ENCODE assay signal across 7 cellular contexts in genomic region chr13:51223284-51224270, GRCh38. TPM values are rescaled to one million over a fixed set of nuclear protein-coding genes. Genes with fewer than 3 reads are reported as not detected.
A peak's percentile ranks its signal among the peaks of the same experiment; 100 is the strongest.
DNase-seq lines count a peak whose midpoint lies in the region; ATAC-seq and TF ChIP-seq lines count a peak whose summit lies in the region.

No MANE protein-coding gene starts in this region.

- peaks cover 52% of the 10 kb centered on the region for H3K4me1 ChIP-seq in HUES6 (ENCODE audit: control insufficient read depth, insufficient read depth, low read length)
- peaks cover 36% of the 10 kb centered on the region for H3K4me1 ChIP-seq in iPS-20b (ENCODE audit: insufficient read depth, low read length)
- H3K4me1 ChIP-seq in foreskin keratinocyte = no peaks in the 10 kb centered on the region

- peaks cover 28% of the 10 kb centered on the region for H3K27me3 ChIP-seq in HUES6 (ENCODE audit: control insufficient read depth, insufficient read depth, low read length)
- peaks cover 16% of the 10 kb centered on the region for H3K27me3 ChIP-seq in iPS-20b (ENCODE audit: insufficient read depth, low read length)
- peaks cover 91% of the 10 kb centered on the region for H3K27me3 ChIP-seq in foreskin keratinocyte

- no peak overlapping the region for H3K27ac Mint-ChIP-seq in stimulated activated effector memory CD8-positive, alpha-beta T cell treated with anti-CD3 and anti-CD28 coated beads, Interleukin-12 subunit alpha, Interleukin-12 subunit beta, amount 100 ng/mL, for 72 hours

- H3K36me3 ChIP-seq in HUES6 (ENCODE audit: control insufficient read depth, insufficient read depth, low read length) (peaks cover 27% of the 10 kb centered on the region), iPS-20b (ENCODE audit: insufficient read depth, low read depth, low read length) (peaks cover 36% of the 10 kb centered on the region)

- DNase-seq in amygdala (lab: John Stamatoyannopoulos, UW) (peak in 33 of 56 donors; percentile 14 to 78 (median 40)), foreskin keratinocyte (no peak)
- no peak for DNase-seq in stimulated activated effector memory CD8-positive, alpha-beta T cell treated with anti-CD3 and anti-CD28 coated beads, Interleukin-12 subunit alpha, Interleukin-12 subunit beta, amount 100 ng/mL, for 72 hours (ENCODE audit: low spot score in 2 of 2)

- H3K36me3 Mint-ChIP-seq in stimulated activated effector memory CD8-positive, alpha-beta T cell treated with anti-CD3 and anti-CD28 coated beads, Interleukin-12 subunit alpha, Interleukin-12 subunit beta, amount 100 ng/mL, for 72 hours = no peaks in the 10 kb centered on the region

- no peaks in the 10 kb centered on the region for H3K9me3 ChIP-seq in HUES6 (ENCODE audit: control insufficient read depth, insufficient read depth, low read depth, low read length)
- H3K9me3 ChIP-seq in iPS-20b (ENCODE audit: insufficient read depth, low read depth, low read length) = no peaks in the 10 kb centered on the region

- no peaks in the 10 kb centered on the region for H3K4me1 Mint-ChIP-seq in stimulated activated effector memory CD8-positive, alpha-beta T cell treated with anti-CD3 and anti-CD28 coated beads, Interleukin-12 subunit alpha, Interleukin-12 subunit beta, amount 100 ng/mL, for 72 hours

- ATAC-seq in stimulated activated effector memory CD8-positive, alpha-beta T cell treated with anti-CD3 and anti-CD28 coated beads, Interleukin-12 subunit alpha, Interleukin-12 subunit beta, amount 100 ng/mL, for 72 hours = no peak
- ATAC-seq in HG02938 (IDR thresholded peaks at IDR 0.05; ENCODE audit: unreplicated experiment) (no peak), esophagus mucosa (no peak), foreskin keratinocyte (no peak)

- H3K27ac ChIP-seq in HUES6 (ENCODE audit: low read depth, low read length) = peak overlapping the region; percentile 42
- peak overlapping the region; percentile 78 for H3K27ac ChIP-seq in iPS-20b (ENCODE audit: low read length)
- no peak overlapping the region for H3K27ac ChIP-seq in foreskin keratinocyte

- H3K4me3 Mint-ChIP-seq in stimulated activated effector memory CD8-positive, alpha-beta T cell treated with anti-CD3 and anti-CD28 coated beads, Interleukin-12 subunit alpha, Interleukin-12 subunit beta, amount 100 ng/mL, for 72 hours = peak overlapping the region; percentile 35

- H3K9ac ChIP-seq in HUES6 (ENCODE audit: low read length) (peak overlapping the region; percentile 90), iPS-20b (ENCODE audit: low read depth, low read length) (peak overlapping the region; percentile 94)

- H3K4me3 ChIP-seq in HUES6 (ENCODE audit: low read depth, low read length) (peak overlapping the region; percentile 92), iPS-20b (ENCODE audit: low read length) (peak overlapping the region; percentile 97)

- H3K9me3 Mint-ChIP-seq in stimulated activated effector memory CD8-positive, alpha-beta T cell treated with anti-CD3 and anti-CD28 coated beads, Interleukin-12 subunit alpha, Interleukin-12 subunit beta, amount 100 ng/mL, for 72 hours = no peaks in the 10 kb centered on the region

- TF ChIP-seq CTCF in foreskin keratinocyte (conservative IDR thresholded peaks at IDR 0.05) = no peak

RNA-seq across cellular contexts. Expression of gene FAM124A, which starts 1.4 kb away (rescaled TPM):
- total RNA-seq in esophagus mucosa (0.72 TPM), foreskin keratinocyte (0.04 TPM in 1 of 2 replicates, not detected in the other)
- 0.01 and 0.03 TPM in 2 replicates for polyA plus RNA-seq in foreskin keratinocyte

Comparison
In these comparisons a context has a peak if more than half of its experiments do, and no peak if none do; other contexts are left out.
1. DNase-seq: peak in amygdala (33 of 56); none in stimulated activated effector memory CD8-positive, alpha-beta T cell treated with anti-CD3 and anti-CD28 coated beads, Interleukin-12 subunit alpha, Interleukin-12 subunit beta, amount 100 ng/mL, for 72 hours (0 of 2) and foreskin keratinocyte (0 of 2).